In genomic region chr2:54723300-54724149, GRCh38 we compare ENCODE assay signal across 1 cellular context.
TF ChIP-seq lines count a peak whose summit lies in the region.

Gene EML6, plus strand, starts transcription at chr2:54723662. Its CDS starts 1,400 bp downstream, at chr2:54725062.

TF ChIP-seq in GM12878, 131 proteins besides CTCF, POLR2A, EP300 and RAD21 (continued from another document and continues in another):
- TF ChIP-seq CUX1 (IDR thresholded peaks at IDR 0.05; ENCODE audit: insufficient replicate concordance, low read depth, low read length) = no peak
- TF ChIP-seq, protein P1, sequence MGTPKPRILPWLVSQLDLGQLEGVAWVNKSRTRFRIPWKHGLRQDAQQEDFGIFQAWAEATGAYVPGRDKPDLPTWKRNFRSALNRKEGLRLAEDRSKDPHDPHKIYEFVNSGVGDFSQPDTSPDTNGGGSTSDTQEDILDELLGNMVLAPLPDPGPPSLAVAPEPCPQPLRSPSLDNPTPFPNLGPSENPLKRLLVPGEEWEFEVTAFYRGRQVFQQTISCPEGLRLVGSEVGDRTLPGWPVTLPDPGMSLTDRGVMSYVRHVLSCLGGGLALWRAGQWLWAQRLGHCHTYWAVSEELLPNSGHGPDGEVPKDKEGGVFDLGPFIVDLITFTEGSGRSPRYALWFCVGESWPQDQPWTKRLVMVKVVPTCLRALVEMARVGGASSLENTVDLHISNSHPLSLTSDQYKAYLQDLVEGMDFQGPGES (IDR thresholded peaks at IDR 0.05) = no peak
- TF ChIP-seq BACH1 (IDR thresholded peaks at IDR 0.05; ENCODE audit: borderline replicate concordance) = peak; percentile 49; the same call in 1 of the 2 replicates
- no peak for TF ChIP-seq SMAD5 (IDR thresholded peaks at IDR 0.05; ENCODE audit: low read depth)
- TF ChIP-seq, protein P2, sequence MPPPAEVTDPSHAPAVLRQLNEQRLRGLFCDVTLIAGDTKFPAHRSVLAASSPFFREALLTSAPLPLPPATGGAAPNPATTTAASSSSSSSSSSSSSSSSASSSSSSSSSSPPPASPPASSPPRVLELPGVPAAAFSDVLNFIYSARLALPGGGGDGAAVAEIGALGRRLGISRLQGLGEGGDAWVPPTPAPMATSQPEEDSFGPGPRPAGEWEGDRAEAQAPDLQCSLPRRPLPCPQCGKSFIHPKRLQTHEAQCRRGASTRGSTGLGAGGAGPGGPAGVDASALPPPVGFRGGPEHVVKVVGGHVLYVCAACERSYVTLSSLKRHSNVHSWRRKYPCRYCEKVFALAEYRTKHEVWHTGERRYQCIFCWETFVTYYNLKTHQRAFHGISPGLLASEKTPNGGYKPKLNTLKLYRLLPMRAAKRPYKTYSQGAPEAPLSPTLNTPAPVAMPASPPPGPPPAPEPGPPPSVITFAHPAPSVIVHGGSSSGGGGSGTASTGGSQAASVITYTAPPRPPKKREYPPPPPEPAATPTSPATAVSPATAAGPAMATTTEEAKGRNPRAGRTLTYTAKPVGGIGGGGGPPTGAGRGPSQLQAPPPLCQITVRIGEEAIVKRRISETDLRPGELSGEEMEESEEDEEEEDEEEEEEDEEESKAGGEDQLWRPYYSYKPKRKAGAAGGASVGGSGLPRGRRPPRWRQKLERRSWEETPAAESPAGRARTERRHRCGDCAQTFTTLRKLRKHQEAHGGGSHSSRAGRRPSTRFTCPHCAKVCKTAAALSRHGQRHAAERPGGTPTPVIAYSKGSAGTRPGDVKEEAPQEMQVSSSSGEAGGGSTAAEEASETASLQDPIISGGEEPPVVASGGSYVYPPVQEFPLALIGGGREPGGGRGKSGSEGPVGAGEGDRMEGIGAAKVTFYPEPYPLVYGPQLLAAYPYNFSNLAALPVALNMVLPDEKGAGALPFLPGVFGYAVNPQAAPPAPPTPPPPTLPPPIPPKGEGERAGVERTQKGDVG (CRISPR knock-in tag; IDR thresholded peaks at IDR 0.05) = no peak
- no peak for TF ChIP-seq ETV6 (conservative IDR thresholded peaks at IDR 0.05 in 1 of 2, IDR thresholded peaks at IDR 0.05 in 1 of 2; ENCODE audit: borderline replicate concordance in 1 of 2, low read depth in 1 of 2)
- no peak for TF ChIP-seq NBN (IDR thresholded peaks at IDR 0.05)
- TF ChIP-seq, protein P3, sequence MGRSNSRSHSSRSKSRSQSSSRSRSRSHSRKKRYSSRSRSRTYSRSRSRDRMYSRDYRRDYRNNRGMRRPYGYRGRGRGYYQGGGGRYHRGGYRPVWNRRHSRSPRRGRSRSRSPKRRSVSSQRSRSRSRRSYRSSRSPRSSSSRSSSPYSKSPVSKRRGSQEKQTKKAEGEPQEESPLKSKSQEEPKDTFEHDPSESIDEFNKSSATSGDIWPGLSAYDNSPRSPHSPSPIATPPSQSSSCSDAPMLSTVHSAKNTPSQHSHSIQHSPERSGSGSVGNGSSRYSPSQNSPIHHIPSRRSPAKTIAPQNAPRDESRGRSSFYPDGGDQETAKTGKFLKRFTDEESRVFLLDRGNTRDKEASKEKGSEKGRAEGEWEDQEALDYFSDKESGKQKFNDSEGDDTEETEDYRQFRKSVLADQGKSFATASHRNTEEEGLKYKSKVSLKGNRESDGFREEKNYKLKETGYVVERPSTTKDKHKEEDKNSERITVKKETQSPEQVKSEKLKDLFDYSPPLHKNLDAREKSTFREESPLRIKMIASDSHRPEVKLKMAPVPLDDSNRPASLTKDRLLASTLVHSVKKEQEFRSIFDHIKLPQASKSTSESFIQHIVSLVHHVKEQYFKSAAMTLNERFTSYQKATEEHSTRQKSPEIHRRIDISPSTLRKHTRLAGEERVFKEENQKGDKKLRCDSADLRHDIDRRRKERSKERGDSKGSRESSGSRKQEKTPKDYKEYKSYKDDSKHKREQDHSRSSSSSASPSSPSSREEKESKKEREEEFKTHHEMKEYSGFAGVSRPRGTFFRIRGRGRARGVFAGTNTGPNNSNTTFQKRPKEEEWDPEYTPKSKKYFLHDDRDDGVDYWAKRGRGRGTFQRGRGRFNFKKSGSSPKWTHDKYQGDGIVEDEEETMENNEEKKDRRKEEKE (IDR thresholded peaks at IDR 0.05) = no peak
- TF ChIP-seq, protein P4, sequence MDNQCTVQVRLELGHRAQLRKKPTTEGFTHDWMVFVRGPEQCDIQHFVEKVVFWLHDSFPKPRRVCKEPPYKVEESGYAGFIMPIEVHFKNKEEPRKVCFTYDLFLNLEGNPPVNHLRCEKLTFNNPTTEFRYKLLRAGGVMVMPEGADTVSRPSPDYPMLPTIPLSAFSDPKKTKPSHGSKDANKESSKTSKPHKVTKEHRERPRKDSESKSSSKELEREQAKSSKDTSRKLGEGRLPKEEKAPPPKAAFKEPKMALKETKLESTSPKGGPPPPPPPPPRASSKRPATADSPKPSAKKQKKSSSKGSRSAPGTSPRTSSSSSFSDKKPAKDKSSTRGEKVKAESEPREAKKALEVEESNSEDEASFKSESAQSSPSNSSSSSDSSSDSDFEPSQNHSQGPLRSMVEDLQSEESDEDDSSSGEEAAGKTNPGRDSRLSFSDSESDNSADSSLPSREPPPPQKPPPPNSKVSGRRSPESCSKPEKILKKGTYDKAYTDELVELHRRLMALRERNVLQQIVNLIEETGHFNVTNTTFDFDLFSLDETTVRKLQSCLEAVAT (IDR thresholded peaks at IDR 0.05) = 0 out of 2 replicates have a peak, but pooled peaks have one; percentile 20
- TF ChIP-seq RELA (IDR thresholded peaks at IDR 0.05; ENCODE audit: borderline replicate concordance, partially characterized antibody) = peak; percentile 21
- no peak for TF ChIP-seq BCL3 (IDR thresholded peaks at IDR 0.05; ENCODE audit: borderline replicate concordance, insufficient read depth, low read depth, low read length, poor library complexity, severe bottlenecking)
- no peak for TF ChIP-seq NR2C2 (IDR thresholded peaks at IDR 0.05; ENCODE audit: borderline replicate concordance, control insufficient read depth, insufficient read length, low read depth)
- no peak for TF ChIP-seq TCF7 (IDR thresholded peaks at IDR 0.05; ENCODE audit: borderline replicate concordance)
- TF ChIP-seq SUZ12 (IDR thresholded peaks at IDR 0.05; ENCODE audit: unreplicated experiment) = no peak
- no peak for TF ChIP-seq TAF1 (IDR thresholded peaks at IDR 0.05; ENCODE audit: borderline replicate concordance, low read depth, low read length)
- peak; percentile 92 for TF ChIP-seq TARDBP (IDR thresholded peaks at IDR 0.05; ENCODE audit: borderline replicate concordance)
- TF ChIP-seq JUND (IDR thresholded peaks at IDR 0.05; ENCODE audit: low read depth, low read length) = peak; percentile 18; the same call in 1 of the 2 replicates
- TF ChIP-seq, protein P5, sequence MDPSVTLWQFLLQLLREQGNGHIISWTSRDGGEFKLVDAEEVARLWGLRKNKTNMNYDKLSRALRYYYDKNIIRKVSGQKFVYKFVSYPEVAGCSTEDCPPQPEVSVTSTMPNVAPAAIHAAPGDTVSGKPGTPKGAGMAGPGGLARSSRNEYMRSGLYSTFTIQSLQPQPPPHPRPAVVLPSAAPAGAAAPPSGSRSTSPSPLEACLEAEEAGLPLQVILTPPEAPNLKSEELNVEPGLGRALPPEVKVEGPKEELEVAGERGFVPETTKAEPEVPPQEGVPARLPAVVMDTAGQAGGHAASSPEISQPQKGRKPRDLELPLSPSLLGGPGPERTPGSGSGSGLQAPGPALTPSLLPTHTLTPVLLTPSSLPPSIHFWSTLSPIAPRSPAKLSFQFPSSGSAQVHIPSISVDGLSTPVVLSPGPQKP (IDR thresholded peaks at IDR 0.05; ENCODE audit: low read depth, low read length) = 0 out of 2 replicates have a peak, but pooled peaks have one; percentile 26
- TF ChIP-seq GABPA (IDR thresholded peaks at IDR 0.05; ENCODE audit: low read depth) = no peak
- TF ChIP-seq STAT3 (IDR thresholded peaks at IDR 0.05; ENCODE audit: low read depth, low read length) = no peak
- TF ChIP-seq FOXM1 (IDR thresholded peaks at IDR 0.05; ENCODE audit: low read depth, low read length) = no peak
- TF ChIP-seq, protein P6, sequence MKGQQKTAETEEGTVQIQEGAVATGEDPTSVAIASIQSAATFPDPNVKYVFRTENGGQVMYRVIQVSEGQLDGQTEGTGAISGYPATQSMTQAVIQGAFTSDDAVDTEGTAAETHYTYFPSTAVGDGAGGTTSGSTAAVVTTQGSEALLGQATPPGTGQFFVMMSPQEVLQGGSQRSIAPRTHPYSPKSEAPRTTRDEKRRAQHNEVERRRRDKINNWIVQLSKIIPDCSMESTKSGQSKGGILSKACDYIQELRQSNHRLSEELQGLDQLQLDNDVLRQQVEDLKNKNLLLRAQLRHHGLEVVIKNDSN (IDR thresholded peaks at IDR 0.05; ENCODE audit: borderline replicate concordance, extremely low read length, insufficient read depth, low read depth, low read length) = no peak
- TF ChIP-seq, protein P7, sequence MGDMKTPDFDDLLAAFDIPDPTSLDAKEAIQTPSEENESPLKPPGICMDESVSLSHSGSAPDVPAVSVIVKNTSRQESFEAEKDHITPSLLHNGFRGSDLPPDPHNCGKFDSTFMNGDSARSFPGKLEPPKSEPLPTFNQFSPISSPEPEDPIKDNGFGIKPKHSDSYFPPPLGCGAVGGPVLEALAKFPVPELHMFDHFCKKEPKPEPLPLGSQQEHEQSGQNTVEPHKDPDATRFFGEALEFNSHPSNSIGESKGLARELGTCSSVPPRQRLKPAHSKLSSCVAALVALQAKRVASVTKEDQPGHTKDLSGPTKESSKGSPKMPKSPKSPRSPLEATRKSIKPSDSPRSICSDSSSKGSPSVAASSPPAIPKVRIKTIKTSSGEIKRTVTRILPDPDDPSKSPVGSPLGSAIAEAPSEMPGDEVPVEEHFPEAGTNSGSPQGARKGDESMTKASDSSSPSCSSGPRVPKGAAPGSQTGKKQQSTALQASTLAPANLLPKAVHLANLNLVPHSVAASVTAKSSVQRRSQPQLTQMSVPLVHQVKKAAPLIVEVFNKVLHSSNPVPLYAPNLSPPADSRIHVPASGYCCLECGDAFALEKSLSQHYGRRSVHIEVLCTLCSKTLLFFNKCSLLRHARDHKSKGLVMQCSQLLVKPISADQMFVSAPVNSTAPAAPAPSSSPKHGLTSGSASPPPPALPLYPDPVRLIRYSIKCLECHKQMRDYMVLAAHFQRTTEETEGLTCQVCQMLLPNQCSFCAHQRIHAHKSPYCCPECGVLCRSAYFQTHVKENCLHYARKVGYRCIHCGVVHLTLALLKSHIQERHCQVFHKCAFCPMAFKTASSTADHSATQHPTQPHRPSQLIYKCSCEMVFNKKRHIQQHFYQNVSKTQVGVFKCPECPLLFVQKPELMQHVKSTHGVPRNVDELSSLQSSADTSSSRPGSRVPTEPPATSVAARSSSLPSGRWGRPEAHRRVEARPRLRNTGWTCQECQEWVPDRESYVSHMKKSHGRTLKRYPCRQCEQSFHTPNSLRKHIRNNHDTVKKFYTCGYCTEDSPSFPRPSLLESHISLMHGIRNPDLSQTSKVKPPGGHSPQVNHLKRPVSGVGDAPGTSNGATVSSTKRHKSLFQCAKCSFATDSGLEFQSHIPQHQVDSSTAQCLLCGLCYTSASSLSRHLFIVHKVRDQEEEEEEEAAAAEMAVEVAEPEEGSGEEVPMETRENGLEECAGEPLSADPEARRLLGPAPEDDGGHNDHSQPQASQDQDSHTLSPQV (IDR thresholded peaks at IDR 0.05) = no peak
- TF ChIP-seq SMAD1 (IDR thresholded peaks at IDR 0.05; ENCODE audit: low read depth, partially characterized antibody) = no peak
- no peak for TF ChIP-seq WRNIP1 (IDR thresholded peaks at IDR 0.05; ENCODE audit: borderline replicate concordance, low read depth, low read length)
- 0 out of 2 replicates have a peak, but pooled peaks have one; percentile 1 for TF ChIP-seq SMC3 (IDR thresholded peaks at IDR 0.05; ENCODE audit: borderline replicate concordance, low read length)
